ENCODE assay signal across 24 cellular contexts in the genomic region with DNA sequence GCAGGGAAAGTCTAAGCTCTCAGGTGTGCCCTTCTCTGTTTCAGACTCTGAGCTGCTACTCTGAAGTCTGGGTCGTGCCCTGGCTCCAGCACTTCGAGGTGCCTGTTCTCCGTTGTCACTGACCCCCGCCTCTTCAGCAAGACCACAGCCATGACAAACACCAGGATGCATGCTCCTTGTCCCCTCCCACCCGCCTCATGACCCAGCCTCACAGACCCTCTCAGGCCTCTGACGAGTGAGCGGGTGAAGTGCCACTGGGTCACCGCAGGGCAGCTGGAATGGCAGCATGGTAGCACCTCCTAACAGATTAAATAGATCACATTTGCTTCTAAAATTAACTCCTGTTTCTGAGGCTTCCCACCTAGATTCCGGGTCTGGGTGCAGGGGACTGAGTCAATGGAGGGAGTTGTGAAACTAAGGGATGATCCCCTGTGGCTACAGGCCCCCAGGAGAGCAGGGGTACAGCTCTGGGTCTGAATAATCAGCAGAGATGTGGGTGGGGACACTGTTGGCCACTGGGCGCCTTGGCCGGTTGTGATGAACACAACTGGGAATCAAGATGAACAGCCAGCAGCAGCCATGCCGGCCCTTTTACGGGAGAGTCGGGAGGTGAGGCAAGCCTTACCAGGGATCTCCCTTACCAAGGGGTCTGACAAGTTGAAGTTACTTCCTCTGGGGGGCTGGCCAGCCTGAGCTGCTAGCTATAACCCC. TPM values are rescaled to one million over a fixed set of nuclear protein-coding genes. Genes with fewer than 3 reads are reported as not detected.
DNase-seq lines count a peak whose midpoint lies in the region; ATAC-seq, FAIRE-seq and TF ChIP-seq lines count a peak whose summit lies in the region.
"Had no signal": no experiment of that assay in that cellular context is flagged by ENCODE, and none has a peak within 500 bp of the region (broad histone marks: within the 10 kb centered on the region; RNA-seq: fewer than 3 reads in every experiment).

No MANE protein-coding gene starts in this region.

- no peak for FAIRE-seq in GM12892 (lab: Jason Lieb, UNC)

- H3K9me3 ChIP-seq in cardiac muscle cell (ENCODE audit: low read depth) = no peaks in the 10 kb centered on the region
- H3K9me3 ChIP-seq: body of pancreas, psoas muscle had no signal

- H3K27ac ChIP-seq in cardiac muscle cell = peak overlapping the region; percentile 34
- H3K27ac ChIP-seq: body of pancreas, epithelial cell of prostate, hepatocyte, psoas muscle had no signal

- no peak overlapping the region for H3K4me3 ChIP-seq in cardiac muscle cell
- H3K4me3 ChIP-seq: body of pancreas, hepatocyte, psoas muscle had no signal

- POLR2A ChIA-PET in activated CD4-positive, alpha-beta memory T cell treated with anti-CD3 and anti-CD28 coated beads for 36 hours (lab: Charles Lee) = interaction anchor here (1.3 kb wide), 1 partner anchor 11 kb away, joined by 7 read pairs; a partner anchor contains a TSS

- H3K36me3 ChIP-seq in cardiac muscle cell = no peaks in the 10 kb centered on the region

- no peaks in the 10 kb centered on the region for H3K27me3 ChIP-seq in cardiac muscle cell
- H3K27me3 ChIP-seq: body of pancreas, hepatocyte had no signal

- no peak overlapping the region for H3K4me3 Mint-ChIP-seq in activated CD4-positive, alpha-beta memory T cell treated with anti-CD3 and anti-CD28 coated beads for 36 hours
- H3K4me3 Mint-ChIP-seq in type B pancreatic cell = no peak overlapping the region
- H3K4me3 Mint-ChIP-seq: activated naive CD8-positive, alpha-beta T cell treated with anti-CD3 and anti-CD28 coated beads, Interleukin-2, amount 10 ng/mL, durations not matched to agents 7 days and 5 days; memory B cell had no signal

- CTCF ChIA-PET in activated CD4-positive, alpha-beta memory T cell treated with anti-CD3 and anti-CD28 coated beads for 36 hours (lab: Charles Lee) = interaction anchor here (1.1 kb wide), 1 partner anchor 10 kb away, joined by 3 read pairs; a partner anchor contains a TSS

- peaks cover 40% of the 10 kb centered on the region for H3K36me3 Mint-ChIP-seq in activated CD4-positive, alpha-beta memory T cell treated with anti-CD3 and anti-CD28 coated beads for 36 hours
- peaks cover 15% of the 10 kb centered on the region for H3K36me3 Mint-ChIP-seq in type B pancreatic cell

- intact Hi-C loops in left ventricle myocardium superior (cut with micrococcal nuclease) = no loop called here
- intact Hi-C loops in activated CD4-positive, alpha-beta memory T cell treated with anti-CD3 and anti-CD28 coated beads for 36 hours (cut with micrococcal nuclease) = no loop called here

- TF ChIP-seq CTCF in cardiac muscle cell (IDR thresholded peaks at IDR 0.05; ENCODE audit: low read depth, low read length) (no peak), type B pancreatic cell (conservative IDR thresholded peaks at IDR 0.05) (no peak)

- no peaks in the 10 kb centered on the region for H3K27me3 Mint-ChIP-seq in activated CD4-positive, alpha-beta memory T cell treated with anti-CD3 and anti-CD28 coated beads for 36 hours
- no peaks in the 10 kb centered on the region for H3K27me3 Mint-ChIP-seq in type B pancreatic cell
- H3K27me3 Mint-ChIP-seq: activated naive CD8-positive, alpha-beta T cell treated with anti-CD3 and anti-CD28 coated beads, Interleukin-2, amount 10 ng/mL, durations not matched to agents 7 days and 5 days; memory B cell had no signal

- H3K4me1 ChIP-seq in cardiac muscle cell (ENCODE audit: low read depth) = no peaks in the 10 kb centered on the region
- H3K4me1 ChIP-seq: psoas muscle had no signal

- no peak for TF ChIP-seq POLR2A in GM12892 (IDR thresholded peaks at IDR 0.05; ENCODE audit: low read depth, low read length)

- no peaks in the 10 kb centered on the region for H3K9me3 Mint-ChIP-seq in activated CD4-positive, alpha-beta memory T cell treated with anti-CD3 and anti-CD28 coated beads for 36 hours
- H3K9me3 Mint-ChIP-seq in type B pancreatic cell = no peaks in the 10 kb centered on the region
- H3K9me3 Mint-ChIP-seq: activated naive CD8-positive, alpha-beta T cell treated with anti-CD3 and anti-CD28 coated beads, Interleukin-2, amount 10 ng/mL, durations not matched to agents 7 days and 5 days; memory B cell had no signal

- no peak for ATAC-seq in left ventricle myocardium superior

- peak overlapping the region; percentile 60 for H3K27ac Mint-ChIP-seq in activated CD4-positive, alpha-beta memory T cell treated with anti-CD3 and anti-CD28 coated beads for 36 hours
- no peak overlapping the region for H3K27ac Mint-ChIP-seq in type B pancreatic cell
- H3K27ac Mint-ChIP-seq: memory B cell had no signal

- DNase-seq in cardiac muscle cell (ENCODE audit: low read depth in 1 of 2, low spot score in 1 of 2) (peak in 1 of 2 donors; percentile 35), left ventricle myocardium superior (no peak), mesenteric fat pad (ENCODE audit: low spot score) (peak; percentile 87), type B pancreatic cell (ENCODE audit: extremely low spot score, unreplicated experiment) (peak; percentile 53), NCI-H1930 (lab: John Stamatoyannopoulos, UW) (no peak), D341Med (ENCODE audit: low spot score) (no peak), GM12892 (ENCODE audit: insufficient read length) (no peak)
- no peak for DNase-seq in activated CD4-positive, alpha-beta memory T cell treated with anti-CD3 and anti-CD28 coated beads for 36 hours
- DNase-seq: activated CD4-positive, alpha-beta T cell treated with anti-CD3 and anti-CD28 coated beads for 4 hours; activated naive CD8-positive, alpha-beta T cell treated with anti-CD3 and anti-CD28 coated beads, Interleukin-2, amount 10 ng/mL, durations not matched to agents 7 days and 5 days; foreskin fibroblast; KBM-7; MV-4-11; NCI-H187; NCI-H226; psoas muscle had no signal

- peaks cover 42% of the 10 kb centered on the region for H3K4me1 Mint-ChIP-seq in activated CD4-positive, alpha-beta memory T cell treated with anti-CD3 and anti-CD28 coated beads for 36 hours (ENCODE audit: low read depth)
- H3K4me1 Mint-ChIP-seq in type B pancreatic cell (ENCODE audit: unreplicated experiment) = no peaks in the 10 kb centered on the region

RNA-seq across cellular contexts. Expression of a gene that starts 10.7 kb away (rescaled TPM):
- total RNA-seq in cardiac muscle cell (not detected in 2 replicates), left ventricle myocardium superior (0.92 TPM), mesenteric fat pad (11.5 TPM), type B pancreatic cell (ENCODE audit: low replicate concordance) (not detected in 2 replicates)
- polyA plus RNA-seq in cardiac muscle cell = 0.20 TPM in 1 of 2 replicates, not detected in the other
- 10 to 100 TPM; 81.8 to 83.1 TPM for total RNA-seq in activated CD4-positive, alpha-beta memory T cell treated with anti-CD3 and anti-CD28 coated beads for 36 hours
- not detected for polyA plus RNA-seq in GM12892 (2012; ENCODE audit: missing spikeins)
- total RNA-seq: Daoy, hepatocyte, kidney epithelial cell had no signal
- polyA plus RNA-seq: AG04450, hepatocyte, neural cell had no signal

RNA-seq across cellular contexts. Expression of a gene that starts 32.8 kb away (rescaled TPM):
- total RNA-seq in cardiac muscle cell = 50.4 and 60.6 TPM in 2 replicates
- polyA plus RNA-seq in cardiac muscle cell = 81.2 and 90.2 TPM in 2 replicates
- total RNA-seq in left ventricle myocardium superior = 25.9 TPM
- 10 to 100 TPM; 45.5 to 46.6 TPM for total RNA-seq in activated CD4-positive, alpha-beta memory T cell treated with anti-CD3 and anti-CD28 coated beads for 36 hours
- total RNA-seq in mesenteric fat pad = 166 TPM
- 71.6 and 72.8 TPM in 2 replicates for total RNA-seq in type B pancreatic cell (ENCODE audit: low replicate concordance)
- polyA plus RNA-seq in GM12892 (2012; ENCODE audit: missing spikeins) = 21.6 TPM

Comparison
In these comparisons a context has a peak if more than half of its experiments do, and no peak if none do; other contexts are left out.
1. DNase-seq: peak in mesenteric fat pad (single experiment) and type B pancreatic cell (single experiment); none in left ventricle myocardium superior (single experiment), activated CD4-positive, alpha-beta memory T cell treated with anti-CD3 and anti-CD28 coated beads for 36 hours (single experiment), NCI-H1930 (0 of 2), D341Med (single experiment) and GM12892 (single experiment).